Comparison of ENCODE assay signal across 31 cellular contexts in the genomic region with DNA sequence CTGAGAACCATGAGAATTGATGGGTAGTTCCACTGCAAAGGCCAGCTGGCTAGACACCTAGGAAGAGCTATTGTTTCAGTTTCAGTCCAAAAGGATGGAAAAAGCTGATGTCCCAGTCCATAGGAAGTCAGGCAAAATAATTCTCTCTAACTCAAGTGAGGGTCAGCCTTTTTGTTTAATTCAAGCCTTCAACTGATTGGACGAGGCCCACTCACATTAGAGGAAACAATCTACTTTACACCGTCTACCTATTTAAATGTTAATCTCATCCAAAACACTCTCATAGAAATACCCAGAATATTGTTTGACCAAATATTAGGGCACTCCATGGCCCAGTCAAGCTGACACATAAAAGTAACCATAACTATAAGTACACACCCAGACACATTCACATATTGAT. TPM values are rescaled to one million over a fixed set of nuclear protein-coding genes. Genes with fewer than 3 reads are reported as not detected.
"Had no signal": no experiment of that assay in that cellular context is flagged by ENCODE, and none has a peak within 500 bp of the region (broad histone marks: within the 10 kb centered on the region; RNA-seq: fewer than 3 reads in every experiment).

No MANE protein-coding gene starts in this region.

- H3K4me3 ChIP-seq: stomach, suprapubic skin, testis, thoracic aorta, thyroid gland, tibial artery, tibial nerve, transverse colon, upper lobe of left lung, upper lobe of right lung, uterus, vagina had no signal

- H3K36me3 ChIP-seq: stomach, suprapubic skin, thoracic aorta, thyroid gland, tibial artery, tibial nerve, transverse colon, upper lobe of left lung, upper lobe of right lung, uterus, vagina had no signal

- DNase-seq: stimulated activated CD4-positive, alpha-beta T cell treated with anti-CD3 and anti-CD28 coated beads, Interleukin-2, amount 100 ng/mL, for 48 hours; stimulated activated CD4-positive, alpha-beta T cell treated with anti-CD3 and anti-CD28 coated beads, Interleukin-4, amount 100 ng/mL, for 1 hour; stimulated activated CD4-positive, alpha-beta T cell treated with anti-CD3 and anti-CD28 coated beads, Interleukin-4, amount 100 ng/mL, for 24 hours; stimulated activated CD4-positive, alpha-beta T cell treated with anti-CD3 and anti-CD28 coated beads, Interleukin-4, amount 100 ng/mL, for 4 hours; stimulated activated CD8-positive, alpha-beta memory T cell treated with anti-CD3 and anti-CD28 coated beads, Interleukin-4, amount 100 ng/mL, for 48 hours; stimulated activated naive B cell treated with anti-CD40 and anti-IgM and Interleukin-4, amounts not matched to agents 10 μg/mL and 1 μg/mL and 100 μg/mL, for 72 hours; stimulated activated naive CD4-positive, alpha-beta T cell; stimulated activated naive CD4-positive, alpha-beta T cell treated with Interleukin-2 at 50 U/mL for 16 hours; stimulated activated naive CD8-positive, alpha-beta T cell treated with anti-CD3 and anti-CD28 coated beads, Interleukin-15, amount 100 ng/mL, for 72 hours; stimulated activated naive CD8-positive, alpha-beta T cell treated with anti-CD3 and anti-CD28 coated beads, Interleukin-15, Interleukin-2, amounts not matched to agents 100 U/mL and 50 U/mL, for 24 hours; stomach; substantia nigra; testis; thyroid gland; tibial artery; transverse colon; trophoblast cell; upper lobe of left lung; upper lobe of right lung; uterus had no signal

- H3K27me3 ChIP-seq: stomach, suprapubic skin, testis, thyroid gland, tibial artery, tibial nerve, upper lobe of left lung, uterus, vagina had no signal

- H3K4me1 ChIP-seq: stomach, suprapubic skin, testis, thyroid gland, tibial nerve, transverse colon, upper lobe of left lung, upper lobe of right lung, uterus, vagina had no signal

- FAIRE-seq: urothelium cell line had no signal

- ATAC-seq: stimulated activated effector memory CD8-positive, alpha-beta T cell treated with anti-CD3 and anti-CD28 coated beads, Interleukin-12 subunit alpha, Interleukin-12 subunit beta, amount 100 ng/mL, for 72 hours; stimulated activated memory B cell treated with anti-CD40 and anti-IgM and Interleukin-4, amounts not matched to agents 10 μg/mL and 1 μg/mL and 100 μg/mL, for 72 hours; stimulated activated naive B cell treated with anti-CD40 and anti-IgM and Interleukin-4, amounts not matched to agents 10 μg/mL and 1 μg/mL and 100 μg/mL, for 72 hours; stimulated activated naive CD8-positive, alpha-beta T cell treated with anti-CD3 and anti-CD28 coated beads, Interleukin-15, amount 100 ng/mL, for 72 hours; stimulated activated naive CD8-positive, alpha-beta T cell treated with anti-CD3 and anti-CD28 coated beads, Interleukin-15, Interleukin-2, amounts not matched to agents 100 U/mL and 50 U/mL, for 24 hours; upper lobe of right lung had no signal

- H3K27ac ChIP-seq: stomach, suprapubic skin, testis, thoracic aorta, thyroid gland, tibial artery, tibial nerve, transverse colon, upper lobe of left lung, upper lobe of right lung, uterus, vagina had no signal

- H3K9me3 ChIP-seq: stomach, suprapubic skin, testis, thoracic aorta, thyroid gland, tibial artery, tibial nerve, transverse colon, upper lobe of left lung, upper lobe of right lung, uterus, vagina had no signal

RNA-seq across cellular contexts. Expression of gene CCL13, which starts 14.4 kb away (rescaled TPM):
- total RNA-seq: testis had no signal

RNA-seq across cellular contexts. Expression of gene CCL1, which starts 21.1 kb away (rescaled TPM):
- total RNA-seq: stomach, subcutaneous adipose tissue, suprapubic skin, temporal lobe, thoracic aorta, thyroid gland, tibial nerve, transverse colon, upper lobe of left lung, upper lobe of right lung, ureter, urinary bladder, uterus, vagina had no signal
- polyA plus RNA-seq: stomach, urinary bladder had no signal

RNA-seq across cellular contexts. Expression of gene CCL8, which starts 22.7 kb away (rescaled TPM):
- total RNA-seq: thyroid gland, tibial nerve, ureter had no signal

RNA-seq across cellular contexts. Expression of gene CCL11, which starts 56.4 kb away (rescaled TPM):
- total RNA-seq: subcutaneous adipose tissue, suprapubic skin, temporal lobe, testis, thoracic aorta, thyroid gland, ureter had no signal
